In genomic region chr15:65532738-65533051, GRCh38 we compare ENCODE assay signal across 10 cellular contexts. TPM values are rescaled to one million over a fixed set of nuclear protein-coding genes. Genes with fewer than 3 reads are reported as not detected.
DNase-seq lines count a peak whose midpoint lies in the region; ATAC-seq and TF ChIP-seq lines count a peak whose summit lies in the region.
"Had no signal": no experiment of that assay in that cellular context is flagged by ENCODE, and none has a peak within 500 bp of the region (broad histone marks: within the 10 kb centered on the region; RNA-seq: fewer than 3 reads in every experiment).

No MANE protein-coding gene starts in this region.

- DNase-seq in NCI-H345 (lab: John Stamatoyannopoulos, UW), result peak; percentile 13
- DNase-seq in NCI-H345 treated with DMSO at 0.1 percent for 48 hours (lab: John Stamatoyannopoulos, UW; ENCODE audit: unreplicated experiment), result no peak
- peak in 1 of 2 experiments; percentile 33 for DNase-seq in SJSA1 (ENCODE audit: low read depth in 1 of 2, low spot score in 2 of 2)
- peak; percentile 62 for DNase-seq in fibroblast of mammary gland (ENCODE audit: low read depth)
- no peak for DNase-seq in smooth muscle cell (lab: John Stamatoyannopoulos, UW; ENCODE audit: unreplicated experiment)
- DNase-seq in NCI-H2196 treated with DMSO at 0.1 percent for 48 hours (lab: John Stamatoyannopoulos, UW; ENCODE audit: unreplicated experiment), result no peak
- DNase-seq in sciatic nerve (ENCODE audit: low spot score), result no peak
- DNase-seq: activated CD4-positive, alpha-beta T cell treated with anti-CD3 and anti-CD28 coated beads for 1 hour; stomach had no signal

- H3K9ac ChIP-seq in smooth muscle cell (ENCODE audit: low read depth), result no peak overlapping the region

- H3K36me3 ChIP-seq in SJSA1 (peaks cover 27% of the 10 kb centered on the region), smooth muscle cell (ENCODE audit: low read depth) (no peaks in the 10 kb centered on the region)
- H3K36me3 ChIP-seq: stomach had no signal

- intact Hi-C loops in sciatic nerve (cut with DNase I), result no loop called here

- TF ChIP-seq CTCF in fibroblast of mammary gland (conservative IDR thresholded peaks at IDR 0.05; ENCODE audit: control insufficient read depth, insufficient read depth, low read depth, low read length) (no peak), smooth muscle cell (IDR thresholded peaks at IDR 0.05; ENCODE audit: borderline replicate concordance, insufficient read depth, poor library complexity, severe bottlenecking) (no peak)

- H3K4me1 ChIP-seq in SJSA1 (replicated peaks) (peaks cover 34% of the 10 kb centered on the region), smooth muscle cell (ENCODE audit: low read depth) (peaks cover 19% of the 10 kb centered on the region)

- H3K9me3 ChIP-seq in SJSA1 (replicated peaks) (no peaks in the 10 kb centered on the region), smooth muscle cell (replicated peaks; ENCODE audit: low read depth) (no peaks in the 10 kb centered on the region)
- H3K9me3 ChIP-seq: stomach had no signal

- peaks cover 7% of the 10 kb centered on the region for H3F3A ChIP-seq in smooth muscle cell (ENCODE audit: low read depth)

- peaks cover 62% of the 10 kb centered on the region for H4K20me1 ChIP-seq in smooth muscle cell (ENCODE audit: low read depth)

- H2AFZ ChIP-seq in smooth muscle cell (ENCODE audit: low read depth), result no peak overlapping the region

- H3K27me3 ChIP-seq in SJSA1 (replicated peaks) (no peaks in the 10 kb centered on the region), smooth muscle cell (ENCODE audit: low read depth) (no peaks in the 10 kb centered on the region)
- H3K27me3 ChIP-seq: stomach had no signal

- peaks cover 66% of the 10 kb centered on the region for H3K79me2 ChIP-seq in smooth muscle cell (ENCODE audit: low read depth)

- ATAC-seq in sciatic nerve, result no peak
- ATAC-seq in HG03159 (IDR thresholded peaks at IDR 0.05; ENCODE audit: unreplicated experiment), result no peak

- H3K4me2 ChIP-seq in smooth muscle cell, result peak overlapping the region; percentile 99

- no peak overlapping the region for H3K4me3 ChIP-seq in SJSA1
- no peak overlapping the region for H3K4me3 ChIP-seq in fibroblast of mammary gland (ENCODE audit: control insufficient read depth, low read depth, low read length)
- H3K4me3 ChIP-seq in smooth muscle cell, result peak overlapping the region; percentile 12
- H3K4me3 ChIP-seq: stomach had no signal

- H3K27ac ChIP-seq in SJSA1 (0 out of 2 replicates have a peak overlapping the region, but pooled peaks have one; percentile 18), smooth muscle cell (ENCODE audit: low read depth) (peak overlapping the region; percentile 53)

- 8% methylated on average over 1 of the region's 1 CpG for WGBS in smooth muscle cell (ENCODE audit: low lambda C conversion rate)

RNA-seq across cellular contexts. Expression of gene HACD3, which starts 2.4 kb away (rescaled TPM):
- total RNA-seq in SJSA1 (2014; rRNA removed; shearing (Covaris generic)), result 146 and 177 TPM in 2 replicates
- total RNA-seq in smooth muscle cell (105 and 107 TPM in 2 replicates), sciatic nerve (45.4 TPM)
- polyA plus RNA-seq in smooth muscle cell, result 57.5 and 73.8 TPM in 2 replicates

RNA-seq across cellular contexts. Expression of gene DPP8, which starts 15.2 kb away (rescaled TPM):
- total RNA-seq in SJSA1 (2014; rRNA removed; shearing (Covaris generic)), result 40.4 and 53.2 TPM in 2 replicates
- total RNA-seq in smooth muscle cell (30.2 and 36.4 TPM in 2 replicates), sciatic nerve (39.4 TPM)
- polyA plus RNA-seq in smooth muscle cell, result 25.6 and 30.8 TPM in 2 replicates

Comparison
In these comparisons a context has a peak if more than half of its experiments do, and no peak if none do; other contexts are left out.
1. DNase-seq: peak in NCI-H345 (single experiment) and fibroblast of mammary gland (single experiment); none in NCI-H345 treated with DMSO at 0.1 percent for 48 hours (single experiment), smooth muscle cell (single experiment), NCI-H2196 treated with DMSO at 0.1 percent for 48 hours (single experiment) and sciatic nerve (single experiment).